ENCODE assay signal across 1 cellular context in the genomic region with DNA sequence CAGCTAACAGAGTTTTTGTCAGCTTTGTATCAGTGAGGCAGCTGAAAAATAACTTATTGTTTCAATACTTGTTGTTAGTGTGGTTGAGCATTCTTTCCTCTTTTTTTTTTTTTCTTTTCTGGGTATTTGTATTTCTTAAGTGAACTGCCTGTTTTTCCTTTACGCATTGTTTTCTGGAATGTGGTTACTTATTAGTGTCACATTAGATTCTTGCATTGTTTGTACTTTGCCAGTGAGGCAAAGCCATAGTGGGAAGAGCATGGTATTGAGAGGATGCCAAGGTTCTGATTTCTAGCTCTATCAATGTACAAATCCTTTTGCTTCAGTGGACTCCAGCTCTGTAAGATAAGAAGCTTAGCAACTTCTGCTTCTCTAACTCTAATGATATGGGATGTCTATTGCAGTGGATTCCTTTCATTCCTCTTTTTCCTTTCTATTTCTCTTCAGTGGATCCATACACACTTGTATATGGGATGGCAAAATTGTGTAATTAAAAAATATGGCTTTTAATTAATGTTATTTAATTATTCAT.
TF ChIP-seq lines count a peak whose summit lies in the region.

No MANE protein-coding gene starts in this region.

TF ChIP-seq in GM23338, 12 proteins besides CTCF, POLR2A, EP300 and RAD21 (continued from another document):
- TF ChIP-seq, protein P1, sequence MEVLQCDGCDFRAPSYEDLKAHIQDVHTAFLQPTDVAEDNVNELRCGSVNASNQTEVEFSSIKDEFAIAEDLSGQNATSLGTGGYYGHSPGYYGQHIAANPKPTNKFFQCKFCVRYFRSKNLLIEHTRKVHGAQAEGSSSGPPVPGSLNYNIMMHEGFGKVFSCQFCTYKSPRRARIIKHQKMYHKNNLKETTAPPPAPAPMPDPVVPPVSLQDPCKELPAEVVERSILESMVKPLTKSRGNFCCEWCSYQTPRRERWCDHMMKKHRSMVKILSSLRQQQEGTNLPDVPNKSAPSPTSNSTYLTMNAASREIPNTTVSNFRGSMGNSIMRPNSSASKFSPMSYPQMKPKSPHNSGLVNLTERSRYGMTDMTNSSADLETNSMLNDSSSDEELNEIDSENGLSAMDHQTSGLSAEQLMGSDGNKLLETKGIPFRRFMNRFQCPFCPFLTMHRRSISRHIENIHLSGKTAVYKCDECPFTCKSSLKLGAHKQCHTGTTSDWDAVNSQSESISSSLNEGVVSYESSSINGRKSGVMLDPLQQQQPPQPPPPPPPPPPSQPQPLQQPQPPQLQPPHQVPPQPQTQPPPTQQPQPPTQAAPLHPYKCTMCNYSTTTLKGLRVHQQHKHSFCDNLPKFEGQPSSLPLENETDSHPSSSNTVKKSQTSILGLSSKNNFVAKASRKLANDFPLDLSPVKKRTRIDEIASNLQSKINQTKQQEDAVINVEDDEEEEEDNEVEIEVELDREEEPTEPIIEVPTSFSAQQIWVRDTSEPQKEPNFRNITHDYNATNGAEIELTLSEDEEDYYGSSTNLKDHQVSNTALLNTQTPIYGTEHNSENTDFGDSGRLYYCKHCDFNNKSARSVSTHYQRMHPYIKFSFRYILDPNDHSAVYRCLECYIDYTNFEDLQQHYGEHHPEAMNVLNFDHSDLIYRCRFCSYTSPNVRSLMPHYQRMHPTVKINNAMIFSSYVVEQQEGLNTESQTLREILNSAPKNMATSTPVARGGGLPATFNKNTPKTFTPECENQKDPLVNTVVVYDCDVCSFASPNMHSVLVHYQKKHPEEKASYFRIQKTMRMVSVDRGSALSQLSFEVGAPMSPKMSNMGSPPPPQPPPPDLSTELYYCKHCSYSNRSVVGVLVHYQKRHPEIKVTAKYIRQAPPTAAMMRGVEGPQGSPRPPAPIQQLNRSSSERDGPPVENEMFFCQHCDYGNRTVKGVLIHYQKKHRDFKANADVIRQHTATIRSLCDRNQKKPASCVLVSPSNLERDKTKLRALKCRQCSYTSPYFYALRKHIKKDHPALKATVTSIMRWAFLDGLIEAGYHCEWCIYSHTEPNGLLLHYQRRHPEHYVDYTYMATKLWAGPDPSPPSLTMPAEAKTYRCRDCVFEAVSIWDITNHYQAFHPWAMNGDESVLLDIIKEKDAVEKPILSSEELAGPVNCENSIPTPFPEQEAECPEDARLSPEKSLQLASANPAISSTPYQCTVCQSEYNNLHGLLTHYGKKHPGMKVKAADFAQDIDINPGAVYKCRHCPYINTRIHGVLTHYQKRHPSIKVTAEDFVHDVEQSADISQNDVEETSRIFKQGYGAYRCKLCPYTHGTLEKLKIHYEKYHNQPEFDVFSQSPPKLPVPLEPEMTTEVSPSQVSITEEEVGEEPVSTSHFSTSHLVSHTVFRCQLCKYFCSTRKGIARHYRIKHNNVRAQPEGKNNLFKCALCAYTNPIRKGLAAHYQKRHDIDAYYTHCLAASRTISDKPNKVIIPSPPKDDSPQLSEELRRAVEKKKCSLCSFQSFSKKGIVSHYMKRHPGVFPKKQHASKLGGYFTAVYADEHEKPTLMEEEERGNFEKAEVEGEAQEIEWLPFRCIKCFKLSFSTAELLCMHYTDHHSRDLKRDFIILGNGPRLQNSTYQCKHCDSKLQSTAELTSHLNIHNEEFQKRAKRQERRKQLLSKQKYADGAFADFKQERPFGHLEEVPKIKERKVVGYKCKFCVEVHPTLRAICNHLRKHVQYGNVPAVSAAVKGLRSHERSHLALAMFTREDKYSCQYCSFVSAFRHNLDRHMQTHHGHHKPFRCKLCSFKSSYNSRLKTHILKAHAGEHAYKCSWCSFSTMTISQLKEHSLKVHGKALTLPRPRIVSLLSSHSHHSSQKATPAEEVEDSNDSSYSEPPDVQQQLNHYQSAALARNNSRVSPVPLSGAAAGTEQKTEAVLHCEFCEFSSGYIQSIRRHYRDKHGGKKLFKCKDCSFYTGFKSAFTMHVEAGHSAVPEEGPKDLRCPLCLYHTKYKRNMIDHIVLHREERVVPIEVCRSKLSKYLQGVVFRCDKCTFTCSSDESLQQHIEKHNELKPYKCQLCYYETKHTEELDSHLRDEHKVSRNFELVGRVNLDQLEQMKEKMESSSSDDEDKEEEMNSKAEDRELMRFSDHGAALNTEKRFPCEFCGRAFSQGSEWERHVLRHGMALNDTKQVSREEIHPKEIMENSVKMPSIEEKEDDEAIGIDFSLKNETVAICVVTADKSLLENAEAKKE (CRISPR knock-in tag; IDR thresholded peaks at IDR 0.05) = no peak
- no peak for TF ChIP-seq NANOG (IDR thresholded peaks at IDR 0.05; ENCODE audit: borderline replicate concordance)
- no peak for TF ChIP-seq ZNF331 (CRISPR knock-in tag; IDR thresholded peaks at IDR 0.05; ENCODE audit: low read depth)
- TF ChIP-seq CREB1 (CRISPR knock-in tag; IDR thresholded peaks at IDR 0.05; ENCODE audit: low read depth) = no peak
- no peak for TF ChIP-seq JUNB (IDR thresholded peaks at IDR 0.05; ENCODE audit: unreplicated experiment)
